Comparison of ENCODE assay signal across 8 cellular contexts in genomic region chr1:231334079-231334666, GRCh38. TPM values are rescaled to one million over a fixed set of nuclear protein-coding genes. Genes with fewer than 3 reads are reported as not detected.
DNase-seq lines count a peak whose midpoint lies in the region; ATAC-seq and TF ChIP-seq lines count a peak whose summit lies in the region.

No MANE protein-coding gene starts in this region.

- H4K20me1 ChIP-seq in OCI-LY3 (ENCODE audit: insufficient read depth, low read length), result no peaks in the 10 kb centered on the region

- H3K27ac Mint-ChIP-seq in activated CD4-positive, alpha-beta T cell treated with anti-CD3 and anti-CD28 coated beads, Interleukin-2, amount 10 ng/mL, durations not matched to agents 7 days and 5 days, result no peak overlapping the region

- H3K4me3 Mint-ChIP-seq in activated CD4-positive, alpha-beta T cell treated with anti-CD3 and anti-CD28 coated beads, Interleukin-2, amount 10 ng/mL, durations not matched to agents 7 days and 5 days, result peak overlapping the region; percentile 41

- H3K9me3 ChIP-seq in OCI-LY3 (ENCODE audit: insufficient read depth, low read length), result no peaks in the 10 kb centered on the region
- no peaks in the 10 kb centered on the region for H3K9me3 ChIP-seq in stomach smooth muscle (ENCODE audit: control insufficient read depth in 2 of 2, low read length in 2 of 2)

- no peaks in the 10 kb centered on the region for H3K27me3 Mint-ChIP-seq in activated CD4-positive, alpha-beta T cell treated with anti-CD3 and anti-CD28 coated beads, Interleukin-2, amount 10 ng/mL, durations not matched to agents 7 days and 5 days

- peaks cover 12% of the 10 kb centered on the region for H3K36me3 ChIP-seq in OCI-LY3 (replicated peaks; ENCODE audit: low read depth, low read length)
- no peaks in the 10 kb centered on the region for H3K36me3 ChIP-seq in stomach smooth muscle (ENCODE audit: control insufficient read depth in 2 of 2, insufficient read depth in 2 of 2, low read length in 2 of 2)

- no peak for ATAC-seq in GM18870 (IDR thresholded peaks at IDR 0.05; ENCODE audit: unreplicated experiment)
- ATAC-seq in GM18519 (IDR thresholded peaks at IDR 0.05; ENCODE audit: low FRiP score, unreplicated experiment), result no peak

- peak overlapping the region; percentile 18 for H3K4me2 ChIP-seq in OCI-LY3 (ENCODE audit: low read length)

- H3K27me3 ChIP-seq in OCI-LY3 (ENCODE audit: low read depth, low read length), result no peaks in the 10 kb centered on the region
- H3K27me3 ChIP-seq in stomach smooth muscle (ENCODE audit: control insufficient read depth in 1 of 2, insufficient read depth in 2 of 2, low read length in 2 of 2), result no peaks in the 10 kb centered on the region

- CTCF ChIA-PET in activated CD4-positive, alpha-beta T cell treated with anti-CD3 and anti-CD28 coated beads, Interleukin-2, amount 10 ng/mL, durations not matched to agents 7 days and 5 days (lab: Charles Lee), result interaction anchor here (1.5 kb wide), 1 partner anchor 95 kb away, joined by 3 read pairs; no protein-coding TSS in a partner anchor

- H3K4me3 ChIP-seq in OCI-LY3 (ENCODE audit: low read length) (peak overlapping the region; percentile 13; the same call in 1 of the 2 replicates), fibroblast of pulmonary artery (replicated peaks; ENCODE audit: low read depth, low read length) (peak overlapping the region; percentile 100), stomach smooth muscle (ENCODE audit: low read length in 2 of 2) (peak overlapping the region; percentile 38 to 54)

- H3K9ac ChIP-seq in OCI-LY3 (ENCODE audit: low read length) (no peak overlapping the region), stomach smooth muscle (ENCODE audit: low read length in 2 of 2) (no peak overlapping the region)

- DNase-seq in activated CD4-positive, alpha-beta T cell treated with anti-CD3 and anti-CD28 coated beads, Interleukin-2, amount 10 ng/mL, durations not matched to agents 7 days and 5 days, result no peak
- no peak for DNase-seq in activated CD4-positive, alpha-beta T cell treated with anti-CD3 and anti-CD28 coated beads for 1 hour
- no peak for DNase-seq in fibroblast of pulmonary artery (ENCODE audit: low read depth)
- no peak for DNase-seq in stimulated activated CD4-positive, alpha-beta T cell treated with anti-CD3 and anti-CD28 coated beads, Interleukin-4, amount 100 ng/mL, for 24 hours

- H3K4me1 Mint-ChIP-seq in activated CD4-positive, alpha-beta T cell treated with anti-CD3 and anti-CD28 coated beads, Interleukin-2, amount 10 ng/mL, durations not matched to agents 7 days and 5 days, result peaks cover 51% of the 10 kb centered on the region

- H3K9me3 Mint-ChIP-seq in activated CD4-positive, alpha-beta T cell treated with anti-CD3 and anti-CD28 coated beads, Interleukin-2, amount 10 ng/mL, durations not matched to agents 7 days and 5 days, result no peaks in the 10 kb centered on the region

- TF ChIP-seq CTCF in OCI-LY3 (IDR thresholded peaks at IDR 0.05; ENCODE audit: low read depth, low read length) (no peak), fibroblast of pulmonary artery (IDR thresholded peaks at IDR 0.05; ENCODE audit: low read length, missing control alignments) (no peak)

- H3K79me2 ChIP-seq in OCI-LY3 (ENCODE audit: low read length), result peaks cover 62% of the 10 kb centered on the region

- no peak overlapping the region for H3K27ac ChIP-seq in OCI-LY3 (ENCODE audit: low read length)
- H3K27ac ChIP-seq in stomach smooth muscle (ENCODE audit: low read length), result no peak overlapping the region

- H2AFZ ChIP-seq in OCI-LY3 (ENCODE audit: low read depth, low read length), result no peak overlapping the region

- peaks cover 42% of the 10 kb centered on the region for H3K36me3 Mint-ChIP-seq in activated CD4-positive, alpha-beta T cell treated with anti-CD3 and anti-CD28 coated beads, Interleukin-2, amount 10 ng/mL, durations not matched to agents 7 days and 5 days (ENCODE audit: low read depth)

- POLR2A ChIA-PET in activated CD4-positive, alpha-beta T cell treated with anti-CD3 and anti-CD28 coated beads, Interleukin-2, amount 10 ng/mL, durations not matched to agents 7 days and 5 days (lab: Charles Lee), result no interaction called here

- peaks cover 43% of the 10 kb centered on the region for H3K4me1 ChIP-seq in OCI-LY3 (ENCODE audit: low read length)
- peaks cover 25% of the 10 kb centered on the region for H3K4me1 ChIP-seq in stomach smooth muscle (ENCODE audit: control insufficient read depth, insufficient read depth, low read length)

RNA-seq across cellular contexts. Expression of gene EXOC8, which starts 3.5 kb away (rescaled TPM):
- 10 to 100 TPM; 20.6 to 21.9 TPM for total RNA-seq in activated CD4-positive, alpha-beta T cell treated with anti-CD3 and anti-CD28 coated beads, Interleukin-2, amount 10 ng/mL, durations not matched to agents 7 days and 5 days

RNA-seq across cellular contexts. Expression of gene SPRTN, which starts 3.9 kb away (rescaled TPM):
- total RNA-seq in activated CD4-positive, alpha-beta T cell treated with anti-CD3 and anti-CD28 coated beads, Interleukin-2, amount 10 ng/mL, durations not matched to agents 7 days and 5 days, result 10 to 100 TPM; 12.5 to 19.0 TPM

Comparison
In these comparisons a context has a peak if more than half of its experiments do, and no peak if none do; other contexts are left out.
1. H3K4me3 ChIP-seq: peak in every context shown above with its lines; median percentile 100 in fibroblast of pulmonary artery; 46 in stomach smooth muscle; 13 in OCI-LY3.